Comparison of ENCODE assay signal across 8 cellular contexts in the genomic region with DNA sequence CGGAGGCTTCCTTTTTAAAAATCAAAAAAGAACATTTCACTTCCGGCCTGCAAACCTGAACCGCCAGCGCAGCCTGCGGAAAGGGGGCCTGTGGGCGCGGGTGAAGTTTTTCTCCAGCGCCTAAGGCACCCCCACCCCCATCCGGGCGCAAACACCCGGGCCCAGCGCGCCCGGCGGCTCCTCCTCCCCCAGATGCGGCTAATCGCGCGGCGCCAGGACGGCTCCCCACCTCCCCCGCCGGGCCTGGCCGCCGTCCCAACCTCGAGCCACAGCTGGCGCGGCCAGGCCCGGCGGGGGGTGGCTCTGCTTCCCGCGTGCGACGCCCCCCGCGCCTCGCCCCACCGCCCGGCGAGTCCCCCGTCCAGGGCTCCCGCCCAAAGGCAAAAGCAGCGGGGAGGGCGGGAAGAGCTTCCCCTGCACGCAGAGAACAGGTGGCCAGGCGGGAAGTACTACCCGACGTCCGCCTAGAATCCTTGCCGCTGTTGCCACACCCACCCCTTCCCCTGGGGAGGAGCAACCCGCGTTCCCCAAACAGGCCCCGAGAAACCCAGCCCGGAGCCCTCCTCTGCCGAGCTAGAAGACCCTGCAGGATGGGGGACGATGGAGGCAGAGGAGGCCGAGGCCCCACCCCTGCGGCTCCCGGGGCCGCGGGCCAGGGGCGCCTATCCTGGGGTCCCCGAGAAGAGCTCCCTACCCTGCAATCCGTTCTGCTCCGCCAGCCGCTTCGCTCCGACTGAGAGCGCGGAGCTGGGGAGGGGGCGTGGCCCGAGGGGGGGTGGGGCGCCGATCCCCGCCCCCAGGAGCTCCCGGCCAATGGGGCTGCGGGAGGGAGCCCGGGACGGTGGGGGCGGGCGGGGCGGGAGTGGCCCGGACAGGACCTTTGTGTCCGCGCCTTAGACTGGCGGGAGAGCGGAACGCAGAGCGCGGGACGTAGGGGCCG. TPM values are rescaled to one million over a fixed set of nuclear protein-coding genes. Genes with fewer than 3 reads are reported as not detected.
DNase-seq lines count a peak whose midpoint lies in the region; ATAC-seq and TF ChIP-seq lines count a peak whose summit lies in the region.

A gene (minus strand): TSS at position 735 of the 940 bp plus-strand sequence. CDS start 9,678 bp downstream, outside the sequence.

- peak; percentile 58 for ATAC-seq in GM19043 (IDR thresholded peaks at IDR 0.05; ENCODE audit: low read depth, unreplicated experiment)
- peak; percentile 71 for ATAC-seq in HG03354 (IDR thresholded peaks at IDR 0.05; ENCODE audit: poor library complexity, severe bottlenecking, unreplicated experiment)

- DNase-seq in AG10803 (ENCODE audit: low read depth), result peak; percentile 83
- DNase-seq in NCI-H446 treated with DMSO at 0.1 percent for 48 hours (lab: John Stamatoyannopoulos, UW), result peak; percentile 86
- DNase-seq in activated CD4-positive, alpha-beta T cell treated with anti-CD3 and anti-CD28 coated beads for 1 hour, result peak; percentile 60
- DNase-seq in cerebellum (ENCODE audit: low spot score), result peak; percentile 91
- DNase-seq in kidney glomerular epithelial cell (lab: John Stamatoyannopoulos, UW), result peak; percentile 68
- DNase-seq in stimulated activated CD4-positive, alpha-beta T cell treated with anti-CD3 and anti-CD28 coated beads, Interleukin-1b, Interleukin-23, amount 100 ng/mL, for 24 hours (ENCODE audit: low read depth in 4 of 4, low spot score in 1 of 4), result peak; percentile 53 to 81 (median 65)

- no peak for TF ChIP-seq CTCF in AG10803 (conservative IDR thresholded peaks at IDR 0.05; ENCODE audit: low read length)

- H3K4me3 ChIP-seq in AG10803 (ENCODE audit: low read length), result peak within 1 kb of the TSS; percentile 87

RNA-seq across cellular contexts. Expression of the gene that starts here (rescaled TPM):
- total RNA-seq in cerebellum, result 105 TPM

Comparison
In these comparisons a context has a peak if more than half of its experiments do, and no peak if none do; other contexts are left out.
1. Peak in every context shown above with its lines: DNase-seq, ATAC-seq and H3K4me3 ChIP-seq.